26 cellular contexts compared by ENCODE assay signal in genomic region chr13:110149036-110149435, GRCh38.
"Had no signal": no experiment of that assay in that cellular context is flagged by ENCODE, and none has a peak within 500 bp of the region (broad histone marks: within the 10 kb centered on the region; RNA-seq: fewer than 3 reads in every experiment).

No MANE protein-coding gene starts in this region.

- ATAC-seq: esophagus mucosa; left lung; lower lobe of right lung; natural killer cell; psoas muscle; stimulated activated naive B cell treated with anti-CD40 and anti-IgM and Interleukin-4, amounts not matched to agents 10 μg/mL and 1 μg/mL and 100 μg/mL, for 72 hours; WTC11 had no signal

- H3K9me3 ChIP-seq: left lung, lower lobe of right lung, psoas muscle, suprapubic skin, tibial nerve had no signal

- DNase-seq: activated CD4-positive, alpha-beta memory T cell treated with anti-CD3 and anti-CD28 coated beads, Interleukin-2, amount 10 ng/mL, durations not matched to agents 7 days and 5 days; activated CD4-positive, alpha-beta T cell treated with anti-CD3 and anti-CD28 coated beads for 1 hour; activated CD4-positive, alpha-beta T cell treated with anti-CD3 and anti-CD28 coated beads, Interleukin-2, amount 10 ng/mL, durations not matched to agents 7 days and 5 days; activated CD8-positive, alpha-beta memory T cell treated with anti-CD3 and anti-CD28 coated beads, Interleukin-2, amount 50 U/mL, for 48 hours; activated gamma-delta T cell; activated naive CD4-positive, alpha-beta T cell treated with anti-CD3 and anti-CD28 coated beads, Interleukin-2, amount 10 ng/mL, durations not matched to agents 7 days and 5 days; activated naive CD8-positive, alpha-beta T cell treated with anti-CD3 and anti-CD28 coated beads, Interleukin-2, amount 10 ng/mL, durations not matched to agents 7 days and 5 days; activated T-cell treated with anti-CD3 and anti-CD28 coated beads, Interleukin-2, amount 50 U/mL, for 24 hours; cortex of kidney; left lung; lower lobe of right lung; mesendoderm; natural killer cell; occipital lobe; psoas muscle; stimulated activated CD4-positive, alpha-beta T cell treated with anti-CD3 and anti-CD28 coated beads, Interleukin-15, amount 100 ng/mL, for 24 hours; stimulated activated CD4-positive, alpha-beta T cell treated with anti-CD3 and anti-CD28 coated beads, Interleukin-2, amount 100 ng/mL, for 24 hours; stimulated activated naive B cell treated with anti-CD40 and anti-IgM and Interleukin-4, amounts not matched to agents 10 μg/mL and 1 μg/mL and 100 μg/mL, for 72 hours; T-helper 9 cell had no signal

- H3K36me3 ChIP-seq: neural progenitor cell had no signal

- H3K27ac ChIP-seq: ascending aorta, left lung, lower lobe of right lung, neural progenitor cell, parathyroid adenoma, psoas muscle, suprapubic skin, tibial nerve had no signal

- H3K27me3 ChIP-seq: ascending aorta, left lung, neural progenitor cell, suprapubic skin, tibial nerve had no signal

- H3K4me3 ChIP-seq: ascending aorta, left lung, lower lobe of right lung, neural progenitor cell, psoas muscle, suprapubic skin, tibial nerve had no signal

- H3K4me1 ChIP-seq: ascending aorta, left lung, lower lobe of right lung, neural progenitor cell, parathyroid adenoma, psoas muscle, suprapubic skin, tibial nerve had no signal
